11 cellular contexts compared by ENCODE assay signal in the genomic region with DNA sequence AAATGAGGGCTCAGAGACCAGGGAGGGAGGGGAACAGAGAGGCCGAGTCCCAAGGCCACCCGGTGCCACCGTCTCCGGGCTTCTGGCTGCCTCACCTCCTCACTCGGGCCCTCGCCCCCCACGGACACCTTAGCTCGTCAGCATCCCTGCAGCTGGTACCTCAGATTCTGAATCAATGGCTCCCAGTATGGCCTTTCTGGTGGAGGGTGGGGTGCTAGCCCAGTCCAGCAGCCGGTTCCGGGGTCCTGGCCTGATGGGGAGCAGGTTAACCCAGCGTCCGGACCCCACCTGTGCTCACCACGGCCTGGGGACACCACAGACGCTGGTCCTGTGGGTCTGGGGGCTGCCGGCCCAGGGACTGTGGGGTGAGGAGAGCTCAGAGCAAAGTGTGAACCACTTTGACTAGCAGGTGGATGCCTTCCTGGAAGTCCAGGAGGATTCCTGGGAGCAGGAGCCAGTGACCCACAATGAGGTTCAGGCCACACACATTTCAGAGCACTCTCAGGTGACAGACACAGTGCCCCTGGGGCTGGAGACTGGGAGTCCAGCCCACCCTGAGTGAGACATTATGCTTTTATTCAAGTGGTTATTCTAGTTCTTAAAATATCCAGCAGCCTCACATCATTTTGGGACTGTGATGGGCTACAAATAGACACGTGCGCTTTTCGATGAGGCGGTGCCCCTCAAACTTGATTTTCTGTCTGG. TPM values are rescaled to one million over a fixed set of nuclear protein-coding genes. Genes with fewer than 3 reads are reported as not detected.
DNase-seq lines count a peak whose midpoint lies in the region; ATAC-seq and TF ChIP-seq lines count a peak whose summit lies in the region.
"Had no signal": no experiment of that assay in that cellular context is flagged by ENCODE, and none has a peak within 500 bp of the region (broad histone marks: within the 10 kb centered on the region; RNA-seq: fewer than 3 reads in every experiment).

No MANE protein-coding gene starts in this region.

- WGBS in transverse colon (ENCODE audit: low coverage in 1 of 2), 2 donors = 77% methylated on average over 19 of the region's 19 CpGs; no CpG with 5 or more reads in 1 of the 2 donors

- H3K27ac Mint-ChIP-seq in activated naive CD4-positive, alpha-beta T cell treated with anti-CD3 and anti-CD28 coated beads, Interleukin-2, amount 10 ng/mL, durations not matched to agents 7 days and 5 days = peak overlapping the region; percentile 88
- peak overlapping the region; percentile 90 for H3K27ac Mint-ChIP-seq in activated CD4-positive, alpha-beta memory T cell treated with anti-CD3 and anti-CD28 coated beads, Interleukin-2, amount 10 ng/mL, durations not matched to agents 7 days and 5 days

- TF ChIP-seq POLR2A in transverse colon (IDR thresholded peaks at IDR 0.05) = no peak

- peak; percentile 25 for DNase-seq in activated naive CD4-positive, alpha-beta T cell treated with anti-CD3 and anti-CD28 coated beads, Interleukin-2, amount 10 ng/mL, durations not matched to agents 7 days and 5 days
- DNase-seq in activated naive CD4-positive, alpha-beta T cell (lab: John Stamatoyannopoulos, UW) = no peak
- peak; percentile 15 for DNase-seq in activated CD4-positive, alpha-beta memory T cell treated with anti-CD3 and anti-CD28 coated beads, Interleukin-2, amount 10 ng/mL, durations not matched to agents 7 days and 5 days
- peak; percentile 6 for DNase-seq in iPS-NIHi11 (ENCODE audit: low spot score)
- DNase-seq in transverse colon = peak; percentile 5
- DNase-seq in OCI-M2 (lab: John Stamatoyannopoulos, UW; ENCODE audit: unreplicated experiment) = no peak
- DNase-seq in EL = no peak
- DNase-seq: NCI-H510A had no signal

- no peaks in the 10 kb centered on the region for H3K9me3 Mint-ChIP-seq in activated naive CD4-positive, alpha-beta T cell treated with anti-CD3 and anti-CD28 coated beads, Interleukin-2, amount 10 ng/mL, durations not matched to agents 7 days and 5 days
- H3K9me3 Mint-ChIP-seq in activated CD4-positive, alpha-beta memory T cell treated with anti-CD3 and anti-CD28 coated beads, Interleukin-2, amount 10 ng/mL, durations not matched to agents 7 days and 5 days = no peaks in the 10 kb centered on the region

- H3K4me1 ChIP-seq in transverse colon = peaks cover 0 to 16% (median 6%) of the 10 kb centered on the region in 4 donors
- H3K4me1 ChIP-seq: pancreas had no signal

- no peak for TF ChIP-seq CTCF in transverse colon (IDR thresholded peaks at IDR 0.05)

- no peak overlapping the region for H3K4me3 ChIP-seq in transverse colon
- H3K4me3 ChIP-seq: K562 had no signal

- in situ Hi-C loops in transverse colon (cut with MboI; ENCODE audit: low pct_ligation_motif_present in 1 of 4, low pct_unique_long_range_greater_than_20kb in 1 of 4, low sequenced_read_pairs in 3 of 4) = no loop called here

- no peak overlapping the region for H3K27ac ChIP-seq in transverse colon
- H3K27ac ChIP-seq: pancreas had no signal

- peaks cover 85% of the 10 kb centered on the region for H3K4me1 Mint-ChIP-seq in activated naive CD4-positive, alpha-beta T cell treated with anti-CD3 and anti-CD28 coated beads, Interleukin-2, amount 10 ng/mL, durations not matched to agents 7 days and 5 days
- H3K4me1 Mint-ChIP-seq in activated CD4-positive, alpha-beta memory T cell treated with anti-CD3 and anti-CD28 coated beads, Interleukin-2, amount 10 ng/mL, durations not matched to agents 7 days and 5 days = peaks cover 80% of the 10 kb centered on the region

- POLR2A ChIA-PET in activated CD4-positive, alpha-beta memory T cell treated with anti-CD3 and anti-CD28 coated beads, Interleukin-2, amount 10 ng/mL, durations not matched to agents 7 days and 5 days (lab: Charles Lee) = interaction anchor here (0.7 to 3.8 kb wide), 6 partner anchors 11 to 156 kb away, joined by 3 to 20 read pairs (median 8); partner anchors contain the start of genes AHRR and PDCD6

- CTCF ChIA-PET in activated naive CD4-positive, alpha-beta T cell treated with anti-CD3 and anti-CD28 coated beads, Interleukin-2, amount 10 ng/mL, durations not matched to agents 7 days and 5 days (lab: Charles Lee) = no interaction called here
- CTCF ChIA-PET in activated CD4-positive, alpha-beta memory T cell treated with anti-CD3 and anti-CD28 coated beads, Interleukin-2, amount 10 ng/mL, durations not matched to agents 7 days and 5 days (lab: Charles Lee) = interaction anchor here (0.6 kb wide), 1 partner anchor 93 kb away, joined by 4 read pairs; no protein-coding TSS in a partner anchor

- peak overlapping the region; percentile 74 for H3K4me3 Mint-ChIP-seq in activated naive CD4-positive, alpha-beta T cell treated with anti-CD3 and anti-CD28 coated beads, Interleukin-2, amount 10 ng/mL, durations not matched to agents 7 days and 5 days
- peak overlapping the region; percentile 67 for H3K4me3 Mint-ChIP-seq in activated CD4-positive, alpha-beta memory T cell treated with anti-CD3 and anti-CD28 coated beads, Interleukin-2, amount 10 ng/mL, durations not matched to agents 7 days and 5 days

- ATAC-seq in GM18858 (IDR thresholded peaks at IDR 0.05; ENCODE audit: unreplicated experiment) = no peak
- ATAC-seq: K562, pancreas had no signal

- H3K36me3 ChIP-seq in transverse colon = no peaks in the 10 kb centered on the region
- H3K36me3 ChIP-seq: pancreas had no signal

- no peaks in the 10 kb centered on the region for H3K27me3 Mint-ChIP-seq in activated naive CD4-positive, alpha-beta T cell treated with anti-CD3 and anti-CD28 coated beads, Interleukin-2, amount 10 ng/mL, durations not matched to agents 7 days and 5 days
- H3K27me3 Mint-ChIP-seq in activated CD4-positive, alpha-beta memory T cell treated with anti-CD3 and anti-CD28 coated beads, Interleukin-2, amount 10 ng/mL, durations not matched to agents 7 days and 5 days = no peaks in the 10 kb centered on the region

- peaks cover 21% of the 10 kb centered on the region for H3K27me3 ChIP-seq in transverse colon
- H3K27me3 ChIP-seq: pancreas had no signal

- peaks cover 21% of the 10 kb centered on the region for H3K36me3 Mint-ChIP-seq in activated naive CD4-positive, alpha-beta T cell treated with anti-CD3 and anti-CD28 coated beads, Interleukin-2, amount 10 ng/mL, durations not matched to agents 7 days and 5 days
- H3K36me3 Mint-ChIP-seq in activated CD4-positive, alpha-beta memory T cell treated with anti-CD3 and anti-CD28 coated beads, Interleukin-2, amount 10 ng/mL, durations not matched to agents 7 days and 5 days (ENCODE audit: low read depth) = peaks cover 24% of the 10 kb centered on the region

- H3K9me3 ChIP-seq in transverse colon = no peaks in the 10 kb centered on the region
- H3K9me3 ChIP-seq: pancreas had no signal

- TF ChIP-seq EP300 in transverse colon (IDR thresholded peaks at IDR 0.05; ENCODE audit: low read depth) = no peak

- intact Hi-C loops in transverse colon (cut with DNase I; ENCODE audit: low total_unique reads) = no loop called here

RNA-seq across cellular contexts. Expression of gene AHRR, which starts 53.3 kb away (rescaled TPM):
- total RNA-seq in activated CD4-positive, alpha-beta memory T cell treated with anti-CD3 and anti-CD28 coated beads, Interleukin-2, amount 10 ng/mL, durations not matched to agents 7 days and 5 days = 10 to 100 TPM; 23.6 to 24.6 TPM
- total RNA-seq in transverse colon = 1 to 10 TPM; 1.3 to 8.8 (median 1.5) TPM

Comparison
In these comparisons a context has a peak if more than half of its experiments do, and no peak if none do; other contexts are left out.
1. DNase-seq: peak in activated naive CD4-positive, alpha-beta T cell treated with anti-CD3 and anti-CD28 coated beads, Interleukin-2, amount 10 ng/mL, durations not matched to agents 7 days and 5 days (single experiment), activated CD4-positive, alpha-beta memory T cell treated with anti-CD3 and anti-CD28 coated beads, Interleukin-2, amount 10 ng/mL, durations not matched to agents 7 days and 5 days (single experiment), iPS-NIHi11 (single experiment) and transverse colon (single experiment); none in activated naive CD4-positive, alpha-beta T cell (0 of 4), OCI-M2 (single experiment) and EL (single experiment).